In genomic region chr15:78507831-78508160, GRCh38 we compare ENCODE assay signal across 8 cellular contexts. TPM values are rescaled to one million over a fixed set of nuclear protein-coding genes. Genes with fewer than 3 reads are reported as not detected.
DNase-seq lines count a peak whose midpoint lies in the region; ATAC-seq and TF ChIP-seq lines count a peak whose summit lies in the region.

No MANE protein-coding gene starts in this region.

- H3K9me3 Mint-ChIP-seq in activated CD8-positive, alpha-beta T cell treated with anti-CD3 and anti-CD28 coated beads for 36 hours, result no peaks in the 10 kb centered on the region

- POLR2A ChIA-PET in activated CD8-positive, alpha-beta T cell treated with anti-CD3 and anti-CD28 coated beads for 36 hours (lab: Charles Lee), result interaction anchor here (1.1 to 2.8 kb wide), 2 partner anchors 29 to 33 kb away, joined by 3 to 12 read pairs; partner anchors contain the start of gene PSMA4

- no peak for TF ChIP-seq CTCF in activated CD8-positive, alpha-beta T cell treated with anti-CD3 and anti-CD28 coated beads for 36 hours (IDR thresholded peaks at IDR 0.05)

- no peaks in the 10 kb centered on the region for H3K36me3 ChIP-seq in skeletal muscle tissue (ENCODE audit: control insufficient read depth in 3 of 3, insufficient read depth in 3 of 3, low read length in 3 of 3)

- no peak for DNase-seq in activated CD8-positive, alpha-beta T cell treated with anti-CD3 and anti-CD28 coated beads for 36 hours
- no peak for DNase-seq in right cardiac atrium
- no peak for DNase-seq in AG08395 (ENCODE audit: low spot score)
- DNase-seq in KG1 (lab: John Stamatoyannopoulos, UW), result no peak
- DNase-seq in medulla oblongata (ENCODE audit: extremely low spot score), result no peak

- H3K4me1 ChIP-seq in right cardiac atrium (ENCODE audit: control insufficient read depth, insufficient read depth, low read length), result no peaks in the 10 kb centered on the region
- H3K4me1 ChIP-seq in skeletal muscle tissue (ENCODE audit: control insufficient read depth in 3 of 3, insufficient read depth in 3 of 3, low read length in 3 of 3), result peaks cover 7 to 17% (median 11%) of the 10 kb centered on the region in 3 donors

- H3K4me3 ChIP-seq in right cardiac atrium (ENCODE audit: low read length) (peak overlapping the region; percentile 72), skeletal muscle tissue (ENCODE audit: low read length in 3 of 3) (peak overlapping the region; percentile 65 to 99 (median 96))

- H3K27ac Mint-ChIP-seq in activated CD8-positive, alpha-beta T cell treated with anti-CD3 and anti-CD28 coated beads for 36 hours, result no peak overlapping the region

- peak overlapping the region; percentile 79 for H3K4me3 Mint-ChIP-seq in activated CD8-positive, alpha-beta T cell treated with anti-CD3 and anti-CD28 coated beads for 36 hours

- H3K27ac ChIP-seq in right cardiac atrium (ENCODE audit: low read length) (peak overlapping the region; percentile 49), skeletal muscle tissue (ENCODE audit: low read depth, low read length) (no peak overlapping the region)

- peak overlapping the region; percentile 77 to 87 (median 78) for H3K9ac ChIP-seq in skeletal muscle tissue (ENCODE audit: low read depth in 1 of 3, low read length in 3 of 3)

- intact Hi-C loops in activated CD8-positive, alpha-beta T cell treated with anti-CD3 and anti-CD28 coated beads for 36 hours (cut with micrococcal nuclease), result no loop called here
- intact Hi-C loops in right cardiac atrium (cut with DNase I), result no loop called here

- peaks cover 18% of the 10 kb centered on the region for H3K4me1 Mint-ChIP-seq in activated CD8-positive, alpha-beta T cell treated with anti-CD3 and anti-CD28 coated beads for 36 hours (ENCODE audit: low read depth)

- ATAC-seq in GM18907 (IDR thresholded peaks at IDR 0.05; ENCODE audit: unreplicated experiment) (peak; percentile 31), HG02970 (IDR thresholded peaks at IDR 0.05; ENCODE audit: low FRiP score, unreplicated experiment) (peak; percentile 16), right cardiac atrium (peak; percentile 25 to 42)
- ATAC-seq in activated CD8-positive, alpha-beta T cell treated with anti-CD3 and anti-CD28 coated beads for 36 hours, result peak; percentile 40

- H3K9me3 ChIP-seq in right cardiac atrium (ENCODE audit: control insufficient read depth, low read length) (no peaks in the 10 kb centered on the region), skeletal muscle tissue (ENCODE audit: control insufficient read depth in 3 of 3, low read length in 3 of 3) (no peaks in the 10 kb centered on the region)

- H3K27me3 ChIP-seq in right cardiac atrium (ENCODE audit: control insufficient read depth, insufficient read depth) (no peaks in the 10 kb centered on the region), skeletal muscle tissue (ENCODE audit: control insufficient read depth in 3 of 3, insufficient read depth in 3 of 3, low read length in 3 of 3) (no peaks in the 10 kb centered on the region)

- no peaks in the 10 kb centered on the region for H3K36me3 Mint-ChIP-seq in activated CD8-positive, alpha-beta T cell treated with anti-CD3 and anti-CD28 coated beads for 36 hours (ENCODE audit: low read depth)

- no peaks in the 10 kb centered on the region for H3K27me3 Mint-ChIP-seq in activated CD8-positive, alpha-beta T cell treated with anti-CD3 and anti-CD28 coated beads for 36 hours

- CTCF ChIA-PET in activated CD8-positive, alpha-beta T cell treated with anti-CD3 and anti-CD28 coated beads for 36 hours (lab: Charles Lee), result no interaction called here

- 2% methylated on average over 13 of the region's 13 CpGs for WGBS in right cardiac atrium

RNA-seq across cellular contexts. Expression of gene HYKK, which starts 0.4 kb away (rescaled TPM):
- total RNA-seq in activated CD8-positive, alpha-beta T cell treated with anti-CD3 and anti-CD28 coated beads for 36 hours, result 1 to 10 TPM; 1.6 to 2.2 TPM
- total RNA-seq in right cardiac atrium (10 to 100 TPM in 2 of 4 donors, 1 to 10 TPM in 2; 6.2 to 11.0 (median 9.1) TPM), skeletal muscle tissue (3.7 TPM)
- polyA plus RNA-seq in right cardiac atrium, result 4.9 TPM

RNA-seq across cellular contexts. Expression of gene PSMA4, which starts 32.4 kb away (rescaled TPM):
- total RNA-seq in activated CD8-positive, alpha-beta T cell treated with anti-CD3 and anti-CD28 coated beads for 36 hours, result 100 to 1,000 TPM; 256 to 257 TPM
- total RNA-seq in right cardiac atrium, result 10 to 100 TPM; 89.1 to 98.7 (median 96.0) TPM
- polyA plus RNA-seq in right cardiac atrium, result 137 TPM
- 86.6 TPM for total RNA-seq in skeletal muscle tissue

RNA-seq across cellular contexts. Expression of gene CHRNA5, which starts 57.5 kb away (rescaled TPM):
- 1 to 10 TPM; 2.0 to 2.7 TPM for total RNA-seq in activated CD8-positive, alpha-beta T cell treated with anti-CD3 and anti-CD28 coated beads for 36 hours
- 1 to 10 TPM; 2.0 to 4.0 (median 2.8) TPM for total RNA-seq in right cardiac atrium
- 0.68 TPM for polyA plus RNA-seq in right cardiac atrium
- 0.52 TPM for total RNA-seq in skeletal muscle tissue
